16 cellular contexts compared by ENCODE assay signal in genomic region chr4:78940752-78941151, GRCh38.
"Had no signal": no experiment of that assay in that cellular context is flagged by ENCODE, and none has a peak within 500 bp of the region (broad histone marks: within the 10 kb centered on the region; RNA-seq: fewer than 3 reads in every experiment).

No MANE protein-coding gene starts in this region.

- H3K4me3 ChIP-seq: lung had no signal

- H3K4me3 Mint-ChIP-seq: dendritic cell treated with granulocyte-macrophage colony-stimulating factor and Interleukin-4, amounts not matched to agents 40 ng/mL and 50 ng/mL, for 4 days had no signal

- H3K27ac ChIP-seq: heart left ventricle, testis had no signal

- H3K36me3 ChIP-seq: esophagus muscularis mucosa, gastroesophageal sphincter, heart left ventricle had no signal

- H3K36me3 Mint-ChIP-seq: mesothelial cell of epicardium had no signal

- ATAC-seq: gastroesophageal sphincter, heart left ventricle, left lobe of liver had no signal

- H3K9me3 ChIP-seq: esophagus muscularis mucosa, gastroesophageal sphincter, heart left ventricle, testis had no signal

- DNase-seq: activated gamma-delta T cell; effector CD8-positive, alpha-beta T cell; heart left ventricle; kidney; stimulated activated CD4-positive, alpha-beta T cell treated with anti-CD3 and anti-CD28 coated beads, Interleukin-2, amount 100 ng/mL, for 48 hours; T1000; testis had no signal

- H3K27ac Mint-ChIP-seq: activated naive CD8-positive, alpha-beta T cell; dendritic cell treated with granulocyte-macrophage colony-stimulating factor and Interleukin-4, amounts not matched to agents 40 ng/mL and 50 ng/mL, for 4 days; mesothelial cell of epicardium; nephron had no signal

- H3K27me3 ChIP-seq: esophagus muscularis mucosa, gastroesophageal sphincter, heart left ventricle, testis had no signal

- H3K9me3 Mint-ChIP-seq: dendritic cell treated with granulocyte-macrophage colony-stimulating factor and Interleukin-4, amounts not matched to agents 40 ng/mL and 50 ng/mL, for 4 days; type B pancreatic cell had no signal
